10 cellular contexts compared by ENCODE assay signal in the genomic region with DNA sequence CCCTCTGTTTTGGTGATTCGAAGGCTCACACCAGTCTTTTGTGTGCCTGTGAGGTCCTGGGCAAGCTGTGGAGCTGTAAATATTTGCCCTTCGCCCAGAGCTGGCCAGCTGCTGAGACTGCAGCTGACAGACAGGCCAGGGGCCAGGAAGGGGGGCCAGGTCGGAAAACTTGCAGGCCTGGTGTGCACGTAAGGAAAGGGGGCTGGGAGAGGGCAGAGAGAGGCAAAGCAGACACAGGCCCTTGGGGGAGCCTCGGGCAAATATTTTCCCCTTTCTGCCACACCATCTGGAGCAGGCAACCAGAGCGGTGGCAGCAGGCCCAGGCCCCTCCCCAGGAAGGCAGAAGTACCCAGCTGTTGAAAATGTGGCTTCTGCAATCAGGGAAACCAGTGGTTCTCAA. TPM values are rescaled to one million over a fixed set of nuclear protein-coding genes. Genes with fewer than 3 reads are reported as not detected.
DNase-seq lines count a peak whose midpoint lies in the region; ATAC-seq and TF ChIP-seq lines count a peak whose summit lies in the region.
"Had no signal": no experiment of that assay in that cellular context is flagged by ENCODE, and none has a peak within 500 bp of the region (broad histone marks: within the 10 kb centered on the region; RNA-seq: fewer than 3 reads in every experiment).

No MANE protein-coding gene starts in this region.

- peaks cover 75% of the 10 kb centered on the region for H3K79me2 ChIP-seq in GM23248 (ENCODE audit: insufficient read depth)

- DNase-seq in GM23248 = peak; percentile 65
- DNase-seq in SHP77 treated with DMSO at 0.1 percent for 48 hours (lab: John Stamatoyannopoulos, UW) = peak; percentile 79
- DNase-seq in Right ventricle myocardium superior = peak; percentile 83
- no peak for DNase-seq in SIG-M5 (lab: John Stamatoyannopoulos, UW)
- DNase-seq in GM13976 (ENCODE audit: low spot score) = no peak
- DNase-seq: activated CD4-positive, alpha-beta T cell treated with anti-CD3 and anti-CD28 coated beads for 48 hours had no signal

- peak overlapping the region; percentile 49 for H2AFZ ChIP-seq in GM23248

- H3K4me1 ChIP-seq in GM23248 (ENCODE audit: insufficient read depth) (peaks cover 36% of the 10 kb centered on the region), rectal smooth muscle tissue (ENCODE audit: control insufficient read depth, insufficient read depth, low read length) (peaks cover 39% of the 10 kb centered on the region)

- in situ Hi-C loops in GM23248 (cut with MboI) = no loop called here
- in situ Hi-C loops in GM13976 (cut with MboI; ENCODE audit: low sequenced_read_pairs, unreplicated experiment) = no loop called here

- H3K9ac ChIP-seq in GM23248 = peak overlapping the region; percentile 85
- H3K9ac ChIP-seq in rectal smooth muscle tissue (ENCODE audit: low read length) = peak overlapping the region; percentile 32

- H3K36me3 ChIP-seq in GM23248 (ENCODE audit: low read depth) (no peaks in the 10 kb centered on the region), rectal smooth muscle tissue (ENCODE audit: control insufficient read depth, insufficient read depth, low read length) (no peaks in the 10 kb centered on the region)

- H3K4me3 ChIP-seq in GM23248 = peak overlapping the region; percentile 94
- peak overlapping the region; percentile 93 for H3K4me3 ChIP-seq in rectal smooth muscle tissue (ENCODE audit: low read length)

- peak; percentile 67 for ATAC-seq in Right ventricle myocardium superior (ENCODE audit: poor library complexity)
- no peak for ATAC-seq in HG03135 (IDR thresholded peaks at IDR 0.05; ENCODE audit: unreplicated experiment)
- ATAC-seq in GM21825 (IDR thresholded peaks at IDR 0.05; ENCODE audit: unreplicated experiment) = no peak

- H3F3A ChIP-seq in GM23248 (ENCODE audit: insufficient read depth) = peaks cover 7% of the 10 kb centered on the region; the same call in 1 of the 2 replicates

- H3K27me3 ChIP-seq in GM23248 (replicated peaks; ENCODE audit: insufficient read depth) = no peaks in the 10 kb centered on the region
- H3K27me3 ChIP-seq in rectal smooth muscle tissue (ENCODE audit: control insufficient read depth, insufficient read depth, low read length) = no peaks in the 10 kb centered on the region

- intact Hi-C loops in Right ventricle myocardium superior (cut with DNase I) = loop anchor here (5.0 to 10.0 kb wide), 2 partner anchors 100 to 223 kb away; no protein-coding TSS in a partner anchor

- 1 to 3% methylated on average over 6 of the region's 6 CpGs for WGBS in GM23248 (ENCODE audit: low coverage in 1 of 2, low lambda C conversion rate in 2 of 2, missing lambda C conversion rate in 2 of 2), 2 experiments

- no peaks in the 10 kb centered on the region for H3K9me2 ChIP-seq in GM23248 (ENCODE audit: insufficient read depth)

- peak overlapping the region; percentile 37 for H3K27ac ChIP-seq in GM23248
- peak overlapping the region; percentile 89 for H3K27ac ChIP-seq in rectal smooth muscle tissue (ENCODE audit: low read depth, low read length)

- peak overlapping the region; percentile 94 for H3K4me2 ChIP-seq in GM23248 (ENCODE audit: unreplicated experiment)

- TF ChIP-seq CTCF in GM13976 (IDR thresholded peaks at IDR 0.05; ENCODE audit: borderline replicate concordance, control extremely low read depth, extremely low read depth, insufficient read depth, missing control alignments) = no peak

- no peaks in the 10 kb centered on the region for H4K20me1 ChIP-seq in GM23248 (ENCODE audit: insufficient read depth)

- H3K9me3 ChIP-seq in GM23248 (ENCODE audit: low read depth) = no peaks in the 10 kb centered on the region

RNA-seq across cellular contexts. Expression of gene PDZRN3, which starts 2.6 kb away (rescaled TPM):
- 32.1 and 35.6 TPM in 2 replicates for total RNA-seq in GM23248 (2014; rRNA removed; shearing (Covaris generic))
- 22.3 TPM in 2 replicates for polyA plus RNA-seq in GM23248 (2016; fragmentation: Nextera tagmentation; extraction: Ambion mirVana)
- total RNA-seq in Right ventricle myocardium superior = 130 TPM
- polyA plus RNA-seq: IgD-negative memory B cell had no signal

Comparison
In these comparisons a context has a peak if more than half of its experiments do, and no peak if none do; other contexts are left out.
1. DNase-seq: peak in GM23248 (single experiment), SHP77 treated with DMSO at 0.1 percent for 48 hours (single experiment) and Right ventricle myocardium superior (single experiment); none in SIG-M5 (single experiment) and GM13976 (single experiment).